Comparison of ENCODE assay signal across 1 cellular context in genomic region chr15:67149859-67150824, GRCh38.
TF ChIP-seq lines count a peak whose summit lies in the region.

No MANE protein-coding gene starts in this region.

TF ChIP-seq in K562, 482 proteins besides CTCF, POLR2A, EP300 and RAD21 (continued from another document and continues in another):
- TF ChIP-seq ZNF253 (CRISPR knock-in tag; conservative IDR thresholded peaks at IDR 0.05) (no peak), ZNF134 (CRISPR knock-in tag; conservative IDR thresholded peaks at IDR 0.05) (no peak), U2AF2 (optimal IDR thresholded peaks at IDR 0.05; ENCODE audit: low read depth, low read length) (no peak), ZNF197 (CRISPR knock-in tag; IDR thresholded peaks at IDR 0.05; ENCODE audit: low read depth) (no peak), NFRKB (IDR thresholded peaks at IDR 0.05; ENCODE audit: low read depth) (no peak), ZEB2 (IDR thresholded peaks at IDR 0.05) (no peak), CHCHD3 (CRISPR knock-in tag; IDR thresholded peaks at IDR 0.05) (no peak), MXI1 (IDR thresholded peaks at IDR 0.05; ENCODE audit: low read depth, low read length) (no peak), CHAMP1 (IDR thresholded peaks at IDR 0.05) (no peak), ZNF263 (CRISPR knock-in tag; IDR thresholded peaks at IDR 0.05; ENCODE audit: borderline replicate concordance) (no peak), MCM7 (IDR thresholded peaks at IDR 0.05) (no peak), TCF15 (CRISPR knock-in tag; IDR thresholded peaks at IDR 0.05) (no peak), NCOA4 (IDR thresholded peaks at IDR 0.05; ENCODE audit: partially characterized antibody) (no peak), PHF20 (IDR thresholded peaks at IDR 0.05; ENCODE audit: partially characterized antibody) (no peak), DPF2 (IDR thresholded peaks at IDR 0.05) (peak; percentile 74), ARID1B (IDR thresholded peaks at IDR 0.05) (peak; percentile 73), MEF2D (tag; conservative IDR thresholded peaks at IDR 0.05; ENCODE audit: low read depth) (no peak), ZNF778 (CRISPR knock-in tag; IDR thresholded peaks at IDR 0.05) (no peak), ZBTB26 (CRISPR knock-in tag; IDR thresholded peaks at IDR 0.05) (no peak), ZNF592 (IDR thresholded peaks at IDR 0.05) (no peak), TEAD2 (tag; IDR thresholded peaks at IDR 0.05) (no peak), ZNF277 (CRISPR knock-in tag; IDR thresholded peaks at IDR 0.05; ENCODE audit: borderline replicate concordance) (no peak), FOXP4 (CRISPR knock-in tag; IDR thresholded peaks at IDR 0.05; ENCODE audit: borderline replicate concordance) (no peak), CTCFL (IDR thresholded peaks at IDR 0.05; ENCODE audit: borderline replicate concordance, insufficient read depth, low read depth, low read length, poor library complexity, severe bottlenecking) (no peak), CHD7 (IDR thresholded peaks at IDR 0.05; ENCODE audit: low read depth, low read length) (no peak), NCOA6 (IDR thresholded peaks at IDR 0.05) (no peak), ZNF589 (CRISPR knock-in tag; IDR thresholded peaks at IDR 0.05; ENCODE audit: low read depth) (peak; percentile 60; the same call in 1 of the 2 replicates), LARP7 (IDR thresholded peaks at IDR 0.05) (no peak), ZNF24 (IDR thresholded peaks at IDR 0.05) (no peak), GATA2 (CRISPR knock-in tag; IDR thresholded peaks at IDR 0.05) (no peak), ZNF408 (CRISPR knock-in tag; IDR thresholded peaks at IDR 0.05; ENCODE audit: low read depth) (no peak), ZFP1 (CRISPR knock-in tag; IDR thresholded peaks at IDR 0.05) (no peak)
